ENCODE assay signal across 15 cellular contexts in genomic region chr6:18099501-18099900, GRCh38.
"Had no signal": no experiment of that assay in that cellular context is flagged by ENCODE, and none has a peak within 500 bp of the region (broad histone marks: within the 10 kb centered on the region; RNA-seq: fewer than 3 reads in every experiment).

No MANE protein-coding gene starts in this region.

- H3K4me3 Mint-ChIP-seq: activated naive CD8-positive, alpha-beta T cell treated with anti-CD3 and anti-CD28 coated beads for 36 hours; endodermal cell; naive thymus-derived CD8-positive, alpha-beta T cell; stimulated activated memory B cell treated with anti-CD40 and anti-IgM and Interleukin-4, amounts not matched to agents 10 μg/mL and 1 μg/mL and 100 μg/mL, for 72 hours had no signal

- H3K9me3 Mint-ChIP-seq: activated naive CD8-positive, alpha-beta T cell treated with anti-CD3 and anti-CD28 coated beads for 36 hours; endodermal cell; stimulated activated memory B cell treated with anti-CD40 and anti-IgM and Interleukin-4, amounts not matched to agents 10 μg/mL and 1 μg/mL and 100 μg/mL, for 72 hours had no signal

- H3K27me3 ChIP-seq: breast epithelium, gastroesophageal sphincter, left lung, neutrophil, tibial artery, vagina had no signal

- H3K36me3 Mint-ChIP-seq: activated naive CD8-positive, alpha-beta T cell treated with anti-CD3 and anti-CD28 coated beads for 36 hours; stimulated activated memory B cell treated with anti-CD40 and anti-IgM and Interleukin-4, amounts not matched to agents 10 μg/mL and 1 μg/mL and 100 μg/mL, for 72 hours had no signal

- H3K4me3 ChIP-seq: breast epithelium, gastroesophageal sphincter, left lung, mucosa of descending colon, tibial artery, vagina had no signal

- H3K4me1 Mint-ChIP-seq: activated naive CD8-positive, alpha-beta T cell treated with anti-CD3 and anti-CD28 coated beads for 36 hours; endodermal cell; naive thymus-derived CD8-positive, alpha-beta T cell; stimulated activated memory B cell treated with anti-CD40 and anti-IgM and Interleukin-4, amounts not matched to agents 10 μg/mL and 1 μg/mL and 100 μg/mL, for 72 hours had no signal

- H3K4me1 ChIP-seq: gastroesophageal sphincter, left lung, vagina had no signal

- H3K27ac Mint-ChIP-seq: activated naive CD8-positive, alpha-beta T cell treated with anti-CD3 and anti-CD28 coated beads for 36 hours; endodermal cell; naive thymus-derived CD8-positive, alpha-beta T cell; stimulated activated memory B cell treated with anti-CD40 and anti-IgM and Interleukin-4, amounts not matched to agents 10 μg/mL and 1 μg/mL and 100 μg/mL, for 72 hours had no signal

- H3K9me3 ChIP-seq: breast epithelium, gastroesophageal sphincter, left lung, mucosa of descending colon, neutrophil, tibial artery, vagina had no signal

- H3K27ac ChIP-seq: breast epithelium, gastroesophageal sphincter, left lung, neutrophil, tibial artery, vagina had no signal

- H3K36me3 ChIP-seq: breast epithelium, gastroesophageal sphincter, left lung, neutrophil, tibial artery, vagina had no signal

- DNase-seq: activated CD4-positive, alpha-beta T cell treated with anti-CD3 and anti-CD28 coated beads, Interleukin-2, amount 50 U/mL, for 1 hour; activated CD8-positive, alpha-beta memory T cell treated with anti-CD3 and anti-CD28 coated beads for 24 hours; activated gamma-delta T cell treated with Interleukin-2 at 50 U/mL for 16 hours; activated naive CD8-positive, alpha-beta T cell treated with anti-CD3 and anti-CD28 coated beads for 36 hours; endodermal cell; left lung; mucosa of descending colon; naive thymus-derived CD8-positive, alpha-beta T cell; stimulated activated CD4-positive, alpha-beta T cell treated with anti-CD3 and anti-CD28 coated beads, Interleukin-12 subunit alpha, Interleukin-12 subunit beta, amount 100 ng/mL, for 4 hours; tibial artery had no signal

- ATAC-seq: gastroesophageal sphincter; left lung; mucosa of descending colon; naive thymus-derived CD8-positive, alpha-beta T cell; stimulated activated memory B cell treated with anti-CD40 and anti-IgM and Interleukin-4, amounts not matched to agents 10 μg/mL and 1 μg/mL and 100 μg/mL, for 72 hours had no signal
